ENCODE assay signal across 8 cellular contexts in genomic region chr9:36903541-36904435, GRCh38.
A peak's percentile ranks its signal among the peaks of the same experiment; 100 is the strongest.
DNase-seq lines count a peak whose midpoint lies in the region; ATAC-seq lines count a peak whose summit lies in the region.

No MANE protein-coding gene starts in this region.

- POLR2A ChIA-PET in activated CD4-positive, alpha-beta memory T cell treated with anti-CD3 and anti-CD28 coated beads, Interleukin-2, amount 10 ng/mL, durations not matched to agents 7 days and 5 days (lab: Charles Lee) = no interaction called here

- H3K27ac Mint-ChIP-seq in activated CD4-positive, alpha-beta memory T cell treated with anti-CD3 and anti-CD28 coated beads, Interleukin-2, amount 10 ng/mL, durations not matched to agents 7 days and 5 days = no peak overlapping the region

- peaks cover 43% of the 10 kb centered on the region for H3K27me3 Mint-ChIP-seq in activated CD4-positive, alpha-beta memory T cell treated with anti-CD3 and anti-CD28 coated beads, Interleukin-2, amount 10 ng/mL, durations not matched to agents 7 days and 5 days

- DNase-seq in NCI-H2029 (lab: John Stamatoyannopoulos, UW) (peak; percentile 29), NCI-H2029 treated with DMSO at 0.1 percent for 48 hours (lab: John Stamatoyannopoulos, UW) (no peak), mucosa of gallbladder (ENCODE audit: low spot score) (peak; percentile 31), NCI-H345 (lab: John Stamatoyannopoulos, UW) (no peak), DMS153 treated with DMSO at 0.1 percent for 48 hours (lab: John Stamatoyannopoulos, UW; ENCODE audit: unreplicated experiment) (no peak), NCI-H1930 (lab: John Stamatoyannopoulos, UW) (no peak)
- DNase-seq in activated CD4-positive, alpha-beta memory T cell treated with anti-CD3 and anti-CD28 coated beads, Interleukin-2, amount 10 ng/mL, durations not matched to agents 7 days and 5 days = peak; percentile 31

- CTCF ChIA-PET in activated CD4-positive, alpha-beta memory T cell treated with anti-CD3 and anti-CD28 coated beads, Interleukin-2, amount 10 ng/mL, durations not matched to agents 7 days and 5 days (lab: Charles Lee) = interaction anchor here (0.6 to 1.0 kb wide), 3 partner anchors 11 to 1587 kb away, joined by 3 to 5 read pairs (median 3); no protein-coding TSS in a partner anchor

- no peaks in the 10 kb centered on the region for H3K9me3 Mint-ChIP-seq in activated CD4-positive, alpha-beta memory T cell treated with anti-CD3 and anti-CD28 coated beads, Interleukin-2, amount 10 ng/mL, durations not matched to agents 7 days and 5 days

- no peak overlapping the region for H3K4me3 Mint-ChIP-seq in activated CD4-positive, alpha-beta memory T cell treated with anti-CD3 and anti-CD28 coated beads, Interleukin-2, amount 10 ng/mL, durations not matched to agents 7 days and 5 days

- H3K4me1 Mint-ChIP-seq in activated CD4-positive, alpha-beta memory T cell treated with anti-CD3 and anti-CD28 coated beads, Interleukin-2, amount 10 ng/mL, durations not matched to agents 7 days and 5 days = peaks cover 10% of the 10 kb centered on the region

- peak; percentile 57 for ATAC-seq in HG03342 (IDR thresholded peaks at IDR 0.05; ENCODE audit: unreplicated experiment)

- no peaks in the 10 kb centered on the region for H3K36me3 Mint-ChIP-seq in activated CD4-positive, alpha-beta memory T cell treated with anti-CD3 and anti-CD28 coated beads, Interleukin-2, amount 10 ng/mL, durations not matched to agents 7 days and 5 days (ENCODE audit: low read depth)

Comparison
In these comparisons a context has a peak if more than half of its experiments do, and no peak if none do; other contexts are left out.
1. DNase-seq: peak in NCI-H2029 (single experiment), activated CD4-positive, alpha-beta memory T cell treated with anti-CD3 and anti-CD28 coated beads, Interleukin-2, amount 10 ng/mL, durations not matched to agents 7 days and 5 days (single experiment) and mucosa of gallbladder (single experiment); none in NCI-H2029 treated with DMSO at 0.1 percent for 48 hours (single experiment), NCI-H345 (single experiment), DMS153 treated with DMSO at 0.1 percent for 48 hours (single experiment) and NCI-H1930 (0 of 2).